In the genomic region with DNA sequence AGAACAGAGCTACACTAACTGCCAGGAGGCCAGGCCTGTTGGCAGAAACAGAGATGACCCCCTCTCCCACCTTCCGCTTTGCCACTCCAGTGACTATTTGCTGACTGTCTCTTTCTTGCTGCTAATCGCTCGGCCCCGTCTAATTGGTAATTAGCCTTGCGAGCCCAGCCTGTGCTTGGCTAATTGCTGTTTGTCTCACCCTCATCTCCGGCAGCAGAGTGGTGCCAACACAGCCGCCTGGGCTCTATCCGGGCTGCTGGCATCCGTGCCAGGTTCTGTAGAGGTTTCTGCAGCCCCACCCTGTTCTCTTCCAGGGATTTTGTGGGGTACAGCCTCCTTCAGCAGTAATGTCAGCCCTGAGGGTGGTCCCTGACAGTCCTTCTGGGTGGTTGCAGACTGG, we compare ENCODE assay signal across 13 cellular contexts.
"Had no signal": no experiment of that assay in that cellular context is flagged by ENCODE, and none has a peak within 500 bp of the region (broad histone marks: within the 10 kb centered on the region; RNA-seq: fewer than 3 reads in every experiment).

No MANE protein-coding gene starts in this region.

- ATAC-seq: activated CD4-positive, CD25-positive, alpha-beta regulatory T cell treated with anti-CD3 and anti-CD28 coated beads, Interleukin-2, amount 50 U/mL, for 24 hours; left lobe of liver; stimulated activated naive B cell treated with anti-CD40 and anti-IgM and Interleukin-4, amounts not matched to agents 10 μg/mL and 1 μg/mL and 100 μg/mL, for 72 hours had no signal

- DNase-seq: activated CD4-positive, alpha-beta T cell treated with anti-CD3 and anti-CD28 coated beads, Interleukin-2, amount 50 U/mL, for 1 hour; activated CD8-positive, alpha-beta memory T cell treated with anti-CD3 and anti-CD28 coated beads for 24 hours; activated naive CD4-positive, alpha-beta T cell; esophagus squamous epithelium; mammary epithelial cell; naive B cell; posterior cingulate gyrus; stimulated activated CD4-positive, alpha-beta T cell treated with anti-CD3 and anti-CD28 coated beads, Interleukin-2, amount 100 ng/mL, for 48 hours; stimulated activated naive B cell treated with anti-CD40 and anti-IgM and Interleukin-4, amounts not matched to agents 10 μg/mL and 1 μg/mL and 100 μg/mL, for 72 hours; uterus had no signal

- H3K4me3 Mint-ChIP-seq: stimulated activated naive B cell treated with anti-CD40 and anti-IgM and Interleukin-4, amounts not matched to agents 10 μg/mL and 1 μg/mL and 100 μg/mL, for 72 hours; T-helper 2 cell treated with Interferon-gamma antibody and Interleukin-4, amounts not matched to agents 5 μg/mL and 100 μg/mL, for 36 hours had no signal

- H3K9me3 Mint-ChIP-seq: naive B cell; stimulated activated naive B cell treated with anti-CD40 and anti-IgM and Interleukin-4, amounts not matched to agents 10 μg/mL and 1 μg/mL and 100 μg/mL, for 72 hours; T-helper 2 cell treated with Interferon-gamma antibody and Interleukin-4, amounts not matched to agents 5 μg/mL and 100 μg/mL, for 36 hours had no signal

- H3K36me3 Mint-ChIP-seq: naive B cell; stimulated activated naive B cell treated with anti-CD40 and anti-IgM and Interleukin-4, amounts not matched to agents 10 μg/mL and 1 μg/mL and 100 μg/mL, for 72 hours had no signal

- H3K27ac Mint-ChIP-seq: naive B cell; stimulated activated naive B cell treated with anti-CD40 and anti-IgM and Interleukin-4, amounts not matched to agents 10 μg/mL and 1 μg/mL and 100 μg/mL, for 72 hours; T-helper 2 cell treated with Interferon-gamma antibody and Interleukin-4, amounts not matched to agents 5 μg/mL and 100 μg/mL, for 36 hours had no signal
